Comparison of ENCODE assay signal across 1 cellular context in genomic region chr9:136619742-136620440, GRCh38.
A peak's percentile ranks its signal among the peaks of the same experiment; 100 is the strongest.
TF ChIP-seq lines count a peak whose summit lies in the region.

No MANE protein-coding gene starts in this region.

TF ChIP-seq in HepG2, 621 proteins besides CTCF, POLR2A, EP300 and RAD21 (continued from another document and continues in another):
- TF ChIP-seq ATF2 (CRISPR knock-in tag; IDR thresholded peaks at IDR 0.05) (no peak), ZNF737 (CRISPR knock-in tag; IDR thresholded peaks at IDR 0.05; ENCODE audit: borderline replicate concordance) (no peak), POGK (CRISPR knock-in tag; conservative IDR thresholded peaks at IDR 0.05) (no peak), ZSCAN30 (CRISPR knock-in tag; IDR thresholded peaks at IDR 0.05) (no peak), GLMP (CRISPR knock-in tag; IDR thresholded peaks at IDR 0.05; ENCODE audit: borderline replicate concordance) (no peak), FOXM1 (CRISPR knock-in tag; IDR thresholded peaks at IDR 0.05) (no peak), KLF15 (CRISPR knock-in tag; IDR thresholded peaks at IDR 0.05; ENCODE audit: borderline replicate concordance) (no peak), ATF7 (IDR thresholded peaks at IDR 0.05) (no peak), ATF7 (CRISPR knock-in tag; IDR thresholded peaks at IDR 0.05) (no peak), ZNF180 (CRISPR knock-in tag; IDR thresholded peaks at IDR 0.05; ENCODE audit: borderline replicate concordance, low read depth) (no peak), TAF15 (IDR thresholded peaks at IDR 0.05; ENCODE audit: low read depth, low read length, poor library complexity, severe bottlenecking) (peak; percentile 72), ZNF251 (CRISPR knock-in tag; IDR thresholded peaks at IDR 0.05) (no peak), SRF (IDR thresholded peaks at IDR 0.05; ENCODE audit: low read depth, low read length) (no peak), ZNF441 (CRISPR knock-in tag; IDR thresholded peaks at IDR 0.05; ENCODE audit: borderline replicate concordance) (no peak), ZNF224 (CRISPR knock-in tag; IDR thresholded peaks at IDR 0.05) (no peak), ARNTL (CRISPR knock-in tag; IDR thresholded peaks at IDR 0.05) (0 out of 2 replicates have a peak, but pooled peaks have one; percentile 35), NFE2L1 (CRISPR knock-in tag; IDR thresholded peaks at IDR 0.05; ENCODE audit: borderline replicate concordance) (no peak), ZBTB4 (CRISPR knock-in tag; IDR thresholded peaks at IDR 0.05; ENCODE audit: borderline replicate concordance) (no peak), PRDM10 (CRISPR knock-in tag; IDR thresholded peaks at IDR 0.05; ENCODE audit: low read depth) (peak; percentile 21; the same call in 1 of the 2 replicates), ZNF546 (CRISPR knock-in tag; conservative IDR thresholded peaks at IDR 0.05) (peak; percentile 82; the same call in 1 of the 2 replicates), ZNF672 (CRISPR knock-in tag; IDR thresholded peaks at IDR 0.05) (no peak), HBP1 (CRISPR knock-in tag; IDR thresholded peaks at IDR 0.05; ENCODE audit: low read depth) (no peak), TFDP1 (CRISPR knock-in tag; IDR thresholded peaks at IDR 0.05; ENCODE audit: borderline replicate concordance) (no peak; the same call in 1 of the 2 replicates), NPAS2 (CRISPR knock-in tag; IDR thresholded peaks at IDR 0.05; ENCODE audit: borderline replicate concordance) (no peak), EZH2 (conservative IDR thresholded peaks at IDR 0.05; ENCODE audit: low read depth, low read length) (no peak)
- TF ChIP-seq, protein P1, sequence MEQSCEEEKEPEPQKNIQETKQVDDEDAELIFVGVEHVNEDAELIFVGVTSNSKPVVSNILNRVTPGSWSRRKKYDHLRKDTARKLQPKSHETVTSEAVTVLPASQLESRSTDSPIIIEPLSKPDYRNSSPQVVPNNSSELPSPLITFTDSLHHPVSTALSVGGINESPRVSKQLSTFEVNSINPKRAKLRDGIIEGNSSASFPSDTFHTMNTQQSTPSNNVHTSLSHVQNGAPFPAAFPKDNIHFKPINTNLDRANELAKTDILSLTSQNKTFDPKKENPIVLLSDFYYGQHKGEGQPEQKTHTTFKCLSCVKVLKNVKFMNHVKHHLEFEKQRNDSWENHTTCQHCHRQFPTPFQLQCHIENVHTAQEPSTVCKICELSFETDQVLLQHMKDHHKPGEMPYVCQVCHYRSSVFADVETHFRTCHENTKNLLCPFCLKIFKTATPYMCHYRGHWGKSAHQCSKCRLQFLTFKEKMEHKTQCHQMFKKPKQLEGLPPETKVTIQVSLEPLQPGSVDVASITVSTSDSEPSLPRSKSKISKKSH (CRISPR knock-in tag; IDR thresholded peaks at IDR 0.05; ENCODE audit: borderline replicate concordance) = peak; percentile 47; the same call in 1 of the 2 replicates
- TF ChIP-seq, protein P2, sequence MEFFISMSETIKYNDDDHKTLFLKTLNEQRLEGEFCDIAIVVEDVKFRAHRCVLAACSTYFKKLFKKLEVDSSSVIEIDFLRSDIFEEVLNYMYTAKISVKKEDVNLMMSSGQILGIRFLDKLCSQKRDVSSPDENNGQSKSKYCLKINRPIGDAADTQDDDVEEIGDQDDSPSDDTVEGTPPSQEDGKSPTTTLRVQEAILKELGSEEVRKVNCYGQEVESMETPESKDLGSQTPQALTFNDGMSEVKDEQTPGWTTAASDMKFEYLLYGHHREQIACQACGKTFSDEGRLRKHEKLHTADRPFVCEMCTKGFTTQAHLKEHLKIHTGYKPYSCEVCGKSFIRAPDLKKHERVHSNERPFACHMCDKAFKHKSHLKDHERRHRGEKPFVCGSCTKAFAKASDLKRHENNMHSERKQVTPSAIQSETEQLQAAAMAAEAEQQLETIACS (CRISPR knock-in tag; IDR thresholded peaks at IDR 0.05) = no peak
- TF ChIP-seq, protein P3, sequence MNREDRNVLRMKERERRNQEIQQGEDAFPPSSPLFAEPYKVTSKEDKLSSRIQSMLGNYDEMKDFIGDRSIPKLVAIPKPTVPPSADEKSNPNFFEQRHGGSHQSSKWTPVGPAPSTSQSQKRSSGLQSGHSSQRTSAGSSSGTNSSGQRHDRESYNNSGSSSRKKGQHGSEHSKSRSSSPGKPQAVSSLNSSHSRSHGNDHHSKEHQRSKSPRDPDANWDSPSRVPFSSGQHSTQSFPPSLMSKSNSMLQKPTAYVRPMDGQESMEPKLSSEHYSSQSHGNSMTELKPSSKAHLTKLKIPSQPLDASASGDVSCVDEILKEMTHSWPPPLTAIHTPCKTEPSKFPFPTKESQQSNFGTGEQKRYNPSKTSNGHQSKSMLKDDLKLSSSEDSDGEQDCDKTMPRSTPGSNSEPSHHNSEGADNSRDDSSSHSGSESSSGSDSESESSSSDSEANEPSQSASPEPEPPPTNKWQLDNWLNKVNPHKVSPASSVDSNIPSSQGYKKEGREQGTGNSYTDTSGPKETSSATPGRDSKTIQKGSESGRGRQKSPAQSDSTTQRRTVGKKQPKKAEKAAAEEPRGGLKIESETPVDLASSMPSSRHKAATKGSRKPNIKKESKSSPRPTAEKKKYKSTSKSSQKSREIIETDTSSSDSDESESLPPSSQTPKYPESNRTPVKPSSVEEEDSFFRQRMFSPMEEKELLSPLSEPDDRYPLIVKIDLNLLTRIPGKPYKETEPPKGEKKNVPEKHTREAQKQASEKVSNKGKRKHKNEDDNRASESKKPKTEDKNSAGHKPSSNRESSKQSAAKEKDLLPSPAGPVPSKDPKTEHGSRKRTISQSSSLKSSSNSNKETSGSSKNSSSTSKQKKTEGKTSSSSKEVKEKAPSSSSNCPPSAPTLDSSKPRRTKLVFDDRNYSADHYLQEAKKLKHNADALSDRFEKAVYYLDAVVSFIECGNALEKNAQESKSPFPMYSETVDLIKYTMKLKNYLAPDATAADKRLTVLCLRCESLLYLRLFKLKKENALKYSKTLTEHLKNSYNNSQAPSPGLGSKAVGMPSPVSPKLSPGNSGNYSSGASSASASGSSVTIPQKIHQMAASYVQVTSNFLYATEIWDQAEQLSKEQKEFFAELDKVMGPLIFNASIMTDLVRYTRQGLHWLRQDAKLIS (CRISPR knock-in tag; IDR thresholded peaks at IDR 0.05) = no peak
- TF ChIP-seq, protein P4, sequence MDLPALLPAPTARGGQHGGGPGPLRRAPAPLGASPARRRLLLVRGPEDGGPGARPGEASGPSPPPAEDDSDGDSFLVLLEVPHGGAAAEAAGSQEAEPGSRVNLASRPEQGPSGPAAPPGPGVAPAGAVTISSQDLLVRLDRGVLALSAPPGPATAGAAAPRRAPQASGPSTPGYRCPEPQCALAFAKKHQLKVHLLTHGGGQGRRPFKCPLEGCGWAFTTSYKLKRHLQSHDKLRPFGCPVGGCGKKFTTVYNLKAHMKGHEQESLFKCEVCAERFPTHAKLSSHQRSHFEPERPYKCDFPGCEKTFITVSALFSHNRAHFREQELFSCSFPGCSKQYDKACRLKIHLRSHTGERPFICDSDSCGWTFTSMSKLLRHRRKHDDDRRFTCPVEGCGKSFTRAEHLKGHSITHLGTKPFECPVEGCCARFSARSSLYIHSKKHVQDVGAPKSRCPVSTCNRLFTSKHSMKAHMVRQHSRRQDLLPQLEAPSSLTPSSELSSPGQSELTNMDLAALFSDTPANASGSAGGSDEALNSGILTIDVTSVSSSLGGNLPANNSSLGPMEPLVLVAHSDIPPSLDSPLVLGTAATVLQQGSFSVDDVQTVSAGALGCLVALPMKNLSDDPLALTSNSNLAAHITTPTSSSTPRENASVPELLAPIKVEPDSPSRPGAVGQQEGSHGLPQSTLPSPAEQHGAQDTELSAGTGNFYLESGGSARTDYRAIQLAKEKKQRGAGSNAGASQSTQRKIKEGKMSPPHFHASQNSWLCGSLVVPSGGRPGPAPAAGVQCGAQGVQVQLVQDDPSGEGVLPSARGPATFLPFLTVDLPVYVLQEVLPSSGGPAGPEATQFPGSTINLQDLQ (CRISPR knock-in tag; IDR thresholded peaks at IDR 0.05) = no peak
